Comparison of ENCODE assay signal across 16 cellular contexts in the genomic region with DNA sequence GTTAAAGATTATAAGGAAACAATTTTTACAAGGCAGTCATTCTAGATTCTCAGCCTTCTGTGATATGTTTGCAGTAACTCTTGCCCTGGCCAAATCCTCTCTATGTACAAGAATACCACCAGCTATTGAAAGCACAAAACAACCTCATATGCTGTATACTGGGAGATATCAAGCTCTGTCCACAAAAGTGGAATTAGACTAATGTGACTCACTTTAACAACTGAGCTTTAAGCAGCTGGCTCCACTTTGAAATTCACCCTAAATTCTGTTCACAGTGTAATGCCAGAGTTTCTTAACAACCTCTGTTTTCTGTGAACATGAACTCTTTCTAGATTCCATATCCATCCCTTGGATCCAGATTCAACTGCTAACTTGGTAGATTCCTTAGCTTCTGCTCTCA.
"Had no signal": no experiment of that assay in that cellular context is flagged by ENCODE, and none has a peak within 500 bp of the region (broad histone marks: within the 10 kb centered on the region; RNA-seq: fewer than 3 reads in every experiment).

No MANE protein-coding gene starts in this region.

- H3K9ac ChIP-seq: neural progenitor cell had no signal

- H3K9me3 ChIP-seq: ascending aorta, pancreas, tibial artery had no signal

- H3K27ac ChIP-seq: ascending aorta, neural progenitor cell, pancreas, tibial artery had no signal

- H3K4me2 ChIP-seq: neural progenitor cell had no signal

- H3K36me3 ChIP-seq: neural progenitor cell, pancreas, tibial artery had no signal

- H3K9me3 Mint-ChIP-seq: endodermal cell had no signal

- H3K4me1 Mint-ChIP-seq: neural progenitor cell had no signal

- H3K4me3 Mint-ChIP-seq: activated naive CD8-positive, alpha-beta T cell treated with anti-CD3 and anti-CD28 coated beads for 36 hours; activated T-cell treated with anti-CD3 and anti-CD28 coated beads, Interleukin-2, amount 50 U/mL, for 4 hours; endodermal cell; immature natural killer cell; neural progenitor cell; T-helper 2 cell treated with Interferon-gamma antibody and Interleukin-4, amounts not matched to agents 5 μg/mL and 100 μg/mL, for 36 hours had no signal

- H3K27ac Mint-ChIP-seq: activated naive CD8-positive, alpha-beta T cell treated with anti-CD3 and anti-CD28 coated beads for 36 hours; endodermal cell; neural progenitor cell; T-helper 2 cell treated with Interferon-gamma antibody and Interleukin-4, amounts not matched to agents 5 μg/mL and 100 μg/mL, for 36 hours had no signal

- H2AFZ ChIP-seq: neural progenitor cell had no signal

- ATAC-seq: activated CD4-positive, CD25-positive, alpha-beta regulatory T cell treated with anti-CD3 and anti-CD28 coated beads, Interleukin-2, amount 50 U/mL, for 24 hours; activated T-cell treated with anti-CD3 and anti-CD28 coated beads, Interleukin-2, amount 50 U/mL, for 4 hours; pancreas had no signal

- H3K27me3 ChIP-seq: ascending aorta, neural progenitor cell, pancreas, tibial artery had no signal

- DNase-seq: activated CD4-positive, alpha-beta T cell treated with anti-CD3 and anti-CD28 coated beads, Interleukin-2, amount 50 U/mL, for 48 hours; activated gamma-delta T cell treated with Interleukin-2 at 50 U/mL for 16 hours; activated naive CD8-positive, alpha-beta T cell treated with anti-CD3 and anti-CD28 coated beads for 36 hours; activated T-cell treated with anti-CD3 and anti-CD28 coated beads, Interleukin-2, amount 50 U/mL, for 4 hours; cortex of kidney; endodermal cell; erythroblast; immature natural killer cell; pancreas; retina; SW 1271; tibial artery had no signal

- H3K4me3 ChIP-seq: ascending aorta, neural progenitor cell, pancreas, tibial artery had no signal

- H3K4me1 ChIP-seq: pancreas had no signal

- H3K27me3 Mint-ChIP-seq: activated naive CD8-positive, alpha-beta T cell treated with anti-CD3 and anti-CD28 coated beads for 36 hours had no signal
